ENCODE assay signal across 8 cellular contexts in the genomic region with DNA sequence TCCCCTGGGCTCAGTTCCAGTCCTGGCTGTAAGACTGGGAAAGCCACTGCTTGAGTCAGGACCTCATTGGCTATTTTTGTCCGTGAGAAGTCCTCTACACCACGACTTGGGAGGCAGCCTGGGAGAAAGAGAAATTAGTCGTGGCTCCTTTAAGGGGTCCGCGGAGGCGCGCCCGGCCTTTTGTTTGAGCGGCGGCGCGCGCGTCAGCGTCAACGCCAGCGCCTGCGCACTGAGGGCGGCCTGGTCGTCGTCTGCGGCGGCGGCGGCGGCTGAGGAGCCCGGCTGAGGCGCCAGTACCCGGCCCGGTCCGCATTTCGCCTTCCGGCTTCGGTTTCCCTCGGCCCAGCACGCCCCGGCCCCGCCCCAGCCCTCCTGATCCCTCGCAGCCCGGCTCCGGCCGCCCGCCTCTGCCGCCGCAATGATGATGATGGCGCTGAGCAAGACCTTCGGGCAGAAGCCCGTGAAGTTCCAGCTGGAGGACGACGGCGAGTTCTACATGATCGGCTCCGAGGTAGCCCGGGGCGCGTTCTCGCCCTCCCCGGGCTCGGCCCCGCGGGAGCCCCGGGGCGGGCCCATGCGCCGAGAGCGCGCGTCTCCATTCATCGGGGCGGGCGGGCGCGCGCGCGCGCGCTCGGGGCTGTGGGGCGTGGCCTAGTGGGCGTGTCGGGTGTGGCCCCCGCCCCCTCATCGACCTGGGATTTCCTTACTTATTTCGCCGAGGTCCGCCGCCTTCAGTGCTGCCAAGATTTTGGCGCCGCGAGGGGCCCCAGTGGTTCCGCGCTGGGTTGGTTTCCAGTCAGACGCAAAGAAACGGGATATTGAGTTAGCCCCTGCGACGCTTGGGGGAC. TPM values are rescaled to one million over a fixed set of nuclear protein-coding genes. Genes with fewer than 3 reads are reported as not detected.
DNase-seq lines count a peak whose midpoint lies in the region; ATAC-seq, FAIRE-seq and TF ChIP-seq lines count a peak whose summit lies in the region.

TSS of gene SMARCB1 (plus strand) at position 215 of the 848 bp plus-strand sequence. CDS start at position 419, 204 bp downstream.

- peak; percentile 94 for FAIRE-seq in GM12891 (lab: Jason Lieb, UNC)

- H3K36me3 ChIP-seq in ascending aorta (peaks cover 0 to 4% of the 10 kb centered on the region in 2 donors), vagina (no peaks in the 10 kb centered on the region)

- H3K9me3 ChIP-seq in ascending aorta (no peaks in the 10 kb centered on the region), vagina (no peaks in the 10 kb centered on the region)

- intact Hi-C loops in ascending aorta (cut with DNase I) (loop anchor here (1.0 kb wide), 1 partner anchor 52 kb away; the partner anchor contains the start of gene DERL3), vagina (cut with DNase I) (no loop called here)

- TF ChIP-seq POLR2A in GM12891 (IDR thresholded peaks at IDR 0.05; ENCODE audit: low read depth, low read length) = no peak
- peak in 1 of 2 donors; percentile 56 for TF ChIP-seq POLR2A in vagina (IDR thresholded peaks at IDR 0.05)

- peak; percentile 96 for DNase-seq in GM12891 (ENCODE audit: insufficient read length, low spot score)
- peak; percentile 73 for DNase-seq in NCI-H146 (lab: John Stamatoyannopoulos, UW)
- peak; percentile 78 for DNase-seq in T-helper 22 cell (ENCODE audit: low read depth)
- peak; percentile 79 to 97 for DNase-seq in ascending aorta (ENCODE audit: low spot score in 2 of 2)
- peak; percentile 98 for DNase-seq in hepatic stellate cell (ENCODE audit: low spot score)
- peak; percentile 68 for DNase-seq in renal cortical epithelial cell (ENCODE audit: low read depth)
- DNase-seq in vagina (ENCODE audit: extremely low spot score in 2 of 2) = no peak

- H3K4me3 ChIP-seq in ascending aorta (peak within 1 kb of the TSS; percentile 93 to 99), vagina (peak within 1 kb of the TSS; percentile 88 to 93)

- TF ChIP-seq CTCF in ascending aorta (IDR thresholded peaks at IDR 0.05) = no peak
- TF ChIP-seq CTCF in vagina (IDR thresholded peaks at IDR 0.05) = no peak

- peak; percentile 82 for ATAC-seq in HG02759 (IDR thresholded peaks at IDR 0.05; ENCODE audit: unreplicated experiment)

- peaks cover 4 to 10% of the 10 kb centered on the region in 2 donors for H3K4me1 ChIP-seq in ascending aorta
- H3K4me1 ChIP-seq in vagina = peaks cover 66% of the 10 kb centered on the region

- H3K27ac ChIP-seq in ascending aorta (peak within 1 kb of the TSS; percentile 99 to 100), vagina (peak within 1 kb of the TSS; percentile 100)

- H3K27me3 ChIP-seq in ascending aorta (no peaks in the 10 kb centered on the region), vagina (no peaks in the 10 kb centered on the region)

TF ChIP-seq in GM12891, 5 proteins besides CTCF, POLR2A, EP300 and RAD21:
- TF ChIP-seq POU2F2 (IDR thresholded peaks at IDR 0.05; ENCODE audit: low read depth, low read length) (no peak), TAF1 (IDR thresholded peaks at IDR 0.05; ENCODE audit: low read depth, low read length) (no peak), PAX5 (IDR thresholded peaks at IDR 0.05; ENCODE audit: insufficient read depth, low read length, severe bottlenecking) (no peak), SPI1 (IDR thresholded peaks at IDR 0.05; ENCODE audit: low read depth, low read length) (no peak), POLR2AphosphoS5 (IDR thresholded peaks at IDR 0.05; ENCODE audit: low read depth, low read length) (no peak)
TF ChIP-seq in GM12891: peak in this region for 0.

RNA-seq across cellular contexts. Expression of gene SMARCB1, which starts in this region (rescaled TPM):
- polyA plus RNA-seq in GM12891 (2012; ENCODE audit: low read depth, missing spikeins) = 105 TPM
- 22.1 TPM for total RNA-seq in ascending aorta
- 35.2 and 83.7 TPM in 2 replicates for total RNA-seq in renal cortical epithelial cell
- 147 TPM for total RNA-seq in vagina

Comparison
In these comparisons a context has a peak if more than half of its experiments do, and no peak if none do; other contexts are left out.
1. DNase-seq: peak in GM12891 (single experiment), NCI-H146 (single experiment), T-helper 22 cell (single experiment), ascending aorta (2 of 2), hepatic stellate cell (single experiment) and renal cortical epithelial cell (single experiment); none in vagina (0 of 2).